ENCODE assay signal across 9 cellular contexts in genomic region chr12:42130670-42131402, GRCh38. TPM values are rescaled to one million over a fixed set of nuclear protein-coding genes. Genes with fewer than 3 reads are reported as not detected.
DNase-seq lines count a peak whose midpoint lies in the region; ATAC-seq, FAIRE-seq and TF ChIP-seq lines count a peak whose summit lies in the region.
"Had no signal": no experiment of that assay in that cellular context is flagged by ENCODE, and none has a peak within 500 bp of the region (broad histone marks: within the 10 kb centered on the region; RNA-seq: fewer than 3 reads in every experiment).

No MANE protein-coding gene starts in this region.

- H3K27me3 ChIP-seq in K562 (ENCODE audit: control insufficient read depth in 2 of 2, insufficient read depth in 2 of 2, low read length in 2 of 2), result no peaks in the 10 kb centered on the region

- WGBS in K562 (ENCODE audit: insufficient coverage, low coverage, missing lambda C conversion rate), result 18% methylated on average over 4 of the region's 4 CpGs

- no peak overlapping the region for H3K4me3 ChIP-seq in K562

- in situ Hi-C loops in K562 (cut with MboI), result loop anchor here (5.0 to 25.0 kb wide), 2 partner anchors 196 to 431 kb away; partner anchors contain the start of genes PPHLN1 and ZCRB1

- no TSS peak for BruUV-seq in K562 (replicated peaks; lab: Mats Ljungman, UMichigan)

- no peaks in the 10 kb centered on the region for H3K9me3 ChIP-seq in K562 (replicated peaks; ENCODE audit: control insufficient read depth, insufficient read depth, low read depth, low read length)

- peaks cover 6% of the 10 kb centered on the region; the same call in 1 of the 3 replicates for H3K79me2 ChIP-seq in K562 (ENCODE audit: control insufficient read depth, insufficient read depth, low read length)

- TF ChIP-seq RAD21 in K562 (CRISPR knock-in tag; conservative IDR thresholded peaks at IDR 0.05 in 1 of 2, IDR thresholded peaks at IDR 0.05 in 1 of 2), result no peak

- H3K36me3 ChIP-seq in K562 (ENCODE audit: control insufficient read depth, insufficient read depth, low read length), result no peaks in the 10 kb centered on the region

- H3K27ac ChIP-seq in K562 (ENCODE audit: extremely low read depth, low read depth, low read length), result no peak overlapping the region

- no peak overlapping the region for H2AFZ ChIP-seq in K562 (ENCODE audit: low read depth, low read length)

- no peaks in the 10 kb centered on the region for H4K20me1 ChIP-seq in K562 (replicated peaks; ENCODE audit: control insufficient read depth, insufficient read depth, low read length)

- no peak overlapping the region for H3K4me2 ChIP-seq in K562 (ENCODE audit: insufficient read depth, low read length)

- CTCF ChIA-PET in K562 (lab: Yijun Ruan, JAX; ENCODE audit: low intra/inter-chr PET ratio), result interaction anchor here (0.7 to 2.9 kb wide), 5 partner anchors 163 to 241 kb away, joined by 3 to 27 read pairs (median 5); no protein-coding TSS in a partner anchor

- POLR2A ChIA-PET in K562 (lab: Yijun Ruan, JAX), result no interaction called here

- intact Hi-C loops in Right ventricle myocardium superior (cut with DNase I) (loop anchor here (5.0 kb wide), 1 partner anchor 196 kb away; the partner anchor contains the start of genes PPHLN1 and ZCRB1), cardiac septum (cut with DNase I) (loop anchor here (10.0 kb wide), 1 partner anchor 1204 kb away; no protein-coding TSS in a partner anchor), K562 (cut with micrococcal nuclease) (no loop called here)

- no peak for TF ChIP-seq CTCF in K562 (IDR thresholded peaks at IDR 0.05 in 2 of 3, conservative IDR thresholded peaks at IDR 0.05 in 1 of 3; ENCODE audit: insufficient read depth in 2 of 3, low read depth in 1 of 3, low read length in 3 of 3)

- peak; percentile 46 for DNase-seq in Right ventricle myocardium superior
- DNase-seq in cardiac septum (ENCODE audit: low spot score), result no peak
- DNase-seq in K562 (ENCODE audit: extremely low read depth in 1 of 4, low spot score in 3 of 4), result no peak
- DNase-seq in left lobe of liver (ENCODE audit: low spot score), result peak; percentile 55
- DNase-seq in stimulated activated CD8-positive, alpha-beta memory T cell treated with anti-CD3 and anti-CD28 coated beads, Interleukin-4, amount 100 ng/mL, for 48 hours, result no peak
- DNase-seq in foreskin melanocyte, result no peak
- DNase-seq in stimulated activated CD4-positive, alpha-beta T cell treated with anti-CD3 and anti-CD28 coated beads, Interleukin-12 subunit alpha, Interleukin-12 subunit beta, amount 100 ng/mL, for 4 hours, result no peak
- no peak for DNase-seq in GM12892 (ENCODE audit: insufficient read length)
- DNase-seq: activated naive CD4-positive, alpha-beta T cell treated with anti-CD3 and anti-CD28 coated beads, Interleukin-2, amount 50 U/mL, for 16 hours had no signal

- FAIRE-seq in K562 (lab: Jason Lieb, UNC), result no peak
- FAIRE-seq in GM12892 (lab: Jason Lieb, UNC), result no peak

- TF ChIP-seq EP300 in K562 (IDR thresholded peaks at IDR 0.05; ENCODE audit: low read length), result no peak

- no peaks in the 10 kb centered on the region for H3K9me1 ChIP-seq in K562 (ENCODE audit: control insufficient read depth, insufficient read depth, low read length)

- peaks cover 0 to 2% of the 10 kb centered on the region in 2 experiments; a peak in 2 of 5 replicates for H3K4me1 ChIP-seq in K562 (replicated peaks in 1 of 2; ENCODE audit: control insufficient read depth in 2 of 2, insufficient read depth in 2 of 2, low read length in 2 of 2)

- ATAC-seq in Right ventricle myocardium superior (ENCODE audit: poor library complexity), result peak; percentile 79
- ATAC-seq in K562, result no peak
- ATAC-seq in left lobe of liver, result peak; percentile 82

- TF ChIP-seq POLR2A in K562 (conservative IDR thresholded peaks at IDR 0.05), result no peak
- no peak for TF ChIP-seq POLR2A in GM12892 (IDR thresholded peaks at IDR 0.05; ENCODE audit: low read depth, low read length)

- H3K9ac ChIP-seq in K562 (ENCODE audit: insufficient read depth in 1 of 2, low read depth in 2 of 2, low read length in 2 of 2), result no peak overlapping the region

TF ChIP-seq in K562, 482 proteins besides CTCF, POLR2A, EP300 and RAD21:
- TF ChIP-seq CEBPB (tag; IDR thresholded peaks at IDR 0.05) (peak; percentile 46), MYNN (IDR thresholded peaks at IDR 0.05) (peak; percentile 80), MYNN (CRISPR knock-in tag; IDR thresholded peaks at IDR 0.05) (no peak), CSDE1 (IDR thresholded peaks at IDR 0.05) (no peak), FOS (IDR thresholded peaks at IDR 0.05; ENCODE audit: extremely low read depth, insufficient read length) (no peak), MEIS2 (IDR thresholded peaks at IDR 0.05; ENCODE audit: partially characterized antibody) (no peak), CEBPG (CRISPR knock-in tag; IDR thresholded peaks at IDR 0.05) (no peak), CEBPG (tag; conservative IDR thresholded peaks at IDR 0.05 in 1 of 2, IDR thresholded peaks at IDR 0.05 in 1 of 2) (peak in 1 of 2 experiments; percentile 36; a peak in 1 of 4 replicates), FOSL1 (tag; conservative IDR thresholded peaks at IDR 0.05) (peak; percentile 56; the same call in 1 of the 2 replicates), ATF6 (CRISPR knock-in tag; IDR thresholded peaks at IDR 0.05) (no peak), ATF3 (IDR thresholded peaks at IDR 0.05) (peak; percentile 31; the same call in 1 of the 2 replicates), ATF3 (CRISPR knock-in tag; conservative IDR thresholded peaks at IDR 0.05) (no peak), ETV6 (IDR thresholded peaks at IDR 0.05; ENCODE audit: borderline replicate concordance in 1 of 2, low read depth in 2 of 2, low read length in 1 of 2) (no peak), ETV6 (CRISPR knock-in tag; IDR thresholded peaks at IDR 0.05; ENCODE audit: borderline replicate concordance) (no peak)

RNA-seq across cellular contexts. Expression of gene GXYLT1, which starts 13.8 kb away (rescaled TPM):
- 4.3 TPM for total RNA-seq in Right ventricle myocardium superior
- 6.5 TPM for total RNA-seq in cardiac septum
- total RNA-seq in K562 (2011; cell fraction: chromatin; rRNA removed; ENCODE audit: low replicate concordance), result 6.4 and 19.2 TPM in 2 replicates
- total RNA-seq in K562 (2011; cell fraction: nucleolus; rRNA removed), result 2.7 and 3.2 TPM in 2 replicates
- total RNA-seq in K562 (2011; cell fraction: nucleoplasm; rRNA removed), result 8.8 and 15.0 TPM in 2 replicates
- total RNA-seq in K562 (2014; rRNA removed), result 4.7 and 5.5 TPM in 2 replicates
- total RNA-seq in K562 (2014; rRNA removed; fragmentation: Illumina TruSeq; extraction: Trizol), result 4.8 and 5.4 TPM in 2 replicates
- total RNA-seq in K562 (2015; rRNA removed; fragmentation: Illumina TruSeq; extraction: Trizol), result 4.6 TPM in 2 replicates
- 4.7 and 6.8 TPM in 2 replicates for total RNA-seq in K562 (2021)
- 5.4 and 9.3 TPM in 2 replicates for polyA plus RNA-seq in K562 (2011; rRNA removed)
- polyA plus RNA-seq in K562 (2011; cell fraction: cytosol; rRNA removed), result 1.4 and 2.4 TPM in 2 replicates
- 2.1 and 2.3 TPM in 2 replicates for polyA plus RNA-seq in K562 (2011; cell fraction: nucleus; rRNA removed)
- 5.2 and 5.9 TPM in 2 replicates for polyA plus RNA-seq in K562 (2012)
- 6.3 and 7.0 TPM in 2 replicates for polyA plus RNA-seq in K562 (2014; fragmentation: Illumina TruSeq; extraction: Trizol)
- 1 to 10 TPM; 1.4 to 1.7 TPM for polyA plus RNA-seq in K562 (2014; fragmentation: Nextera tagmentation; extraction: Ambion mirVana)
- 4.5 and 5.5 TPM in 2 replicates for polyA plus RNA-seq in K562 (2014; rRNA removed)
- 10.5 and 14.0 TPM in 2 replicates for polyA minus RNA-seq in K562 (2011; rRNA and poly(A)+ RNA removed)
- 5.0 and 6.3 TPM in 2 replicates for polyA minus RNA-seq in K562 (2011; cell fraction: cytosol; rRNA and poly(A)+ RNA removed)
- 3.2 and 4.4 TPM in 2 replicates for polyA minus RNA-seq in K562 (2011; cell fraction: nucleus; rRNA and poly(A)+ RNA removed)
- 9.2 TPM for total RNA-seq in left lobe of liver
- 6.0 TPM for polyA plus RNA-seq in GM12892 (2012; ENCODE audit: missing spikeins)

Comparison
In these comparisons a context has a peak if more than half of its experiments do, and no peak if none do; other contexts are left out.
1. DNase-seq: peak in Right ventricle myocardium superior (single experiment) and left lobe of liver (single experiment); none in cardiac septum (single experiment), K562 (0 of 4), stimulated activated CD8-positive, alpha-beta memory T cell treated with anti-CD3 and anti-CD28 coated beads, Interleukin-4, amount 100 ng/mL, for 48 hours (single experiment), foreskin melanocyte (single experiment), stimulated activated CD4-positive, alpha-beta T cell treated with anti-CD3 and anti-CD28 coated beads, Interleukin-12 subunit alpha, Interleukin-12 subunit beta, amount 100 ng/mL, for 4 hours (single experiment) and GM12892 (single experiment).